Comparison of ENCODE assay signal across 8 cellular contexts in the genomic region with DNA sequence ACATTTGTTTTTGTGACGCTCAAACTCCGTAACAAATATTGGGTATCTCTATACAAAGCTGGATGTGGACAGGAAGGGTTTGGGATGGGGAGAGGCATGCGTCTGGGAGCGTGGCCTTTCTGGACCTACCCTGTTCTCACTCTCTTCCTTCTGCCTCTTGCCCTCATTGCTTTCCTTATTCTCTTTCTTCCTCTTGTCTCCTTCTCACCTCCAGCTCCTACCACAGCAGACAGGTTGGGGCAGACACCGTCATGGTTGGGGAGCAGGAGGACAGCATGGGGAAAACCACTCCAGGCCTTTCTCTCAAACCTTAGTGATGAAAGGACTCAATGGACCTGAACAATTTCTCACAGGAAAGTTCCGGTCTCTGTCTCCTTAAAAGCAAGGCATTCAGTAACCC.
DNase-seq lines count a peak whose midpoint lies in the region; ATAC-seq and TF ChIP-seq lines count a peak whose summit lies in the region.

No MANE protein-coding gene starts in this region.

- H3K36me3 ChIP-seq in colonic mucosa (no peaks in the 10 kb centered on the region), mucosa of rectum (ENCODE audit: control insufficient read depth in 2 of 2, insufficient read depth in 2 of 2, low read length in 2 of 2) (no peaks in the 10 kb centered on the region), tibial nerve (no peaks in the 10 kb centered on the region)

- H3K9me3 ChIP-seq in colonic mucosa (no peaks in the 10 kb centered on the region), mucosa of rectum (ENCODE audit: control insufficient read depth in 2 of 2, low read length in 2 of 2) (no peaks in the 10 kb centered on the region), tibial nerve (no peaks in the 10 kb centered on the region)

- no peak for DNase-seq in activated T-cell treated with anti-CD3 and anti-CD28 coated beads, Interleukin-2, amount 50 U/mL, for 4 hours
- no peak for DNase-seq in activated T-cell treated with anti-CD3 and anti-CD28 coated beads, Interleukin-2, amount 50 U/mL, for 1 hour
- DNase-seq in colonic mucosa (no peak), tibial nerve (ENCODE audit: low spot score in 2 of 2) (no peak), midbrain (lab: John Stamatoyannopoulos, UW) (no peak), DMS53 treated with DMSO at 0.1 percent for 48 hours (lab: John Stamatoyannopoulos, UW; ENCODE audit: unreplicated experiment) (no peak)

- ATAC-seq in activated T-cell treated with anti-CD3 and anti-CD28 coated beads, Interleukin-2, amount 50 U/mL, for 4 hours = no peak
- no peak for ATAC-seq in GM21447 (IDR thresholded peaks at IDR 0.05; ENCODE audit: unreplicated experiment)

- WGBS in tibial nerve, 2 donors = 77 to 84% methylated on average over 6 of the region's 6 CpGs

- H3K4me3 ChIP-seq in colonic mucosa (no peak overlapping the region), mucosa of rectum (ENCODE audit: low read length in 2 of 2) (no peak overlapping the region), tibial nerve (no peak overlapping the region)

- H3K27me3 ChIP-seq in colonic mucosa (no peaks in the 10 kb centered on the region), mucosa of rectum (ENCODE audit: control insufficient read depth in 2 of 2, insufficient read depth in 2 of 2, low read length in 2 of 2) (no peaks in the 10 kb centered on the region), tibial nerve (no peaks in the 10 kb centered on the region)

- no peaks in the 10 kb centered on the region for H3K9me3 Mint-ChIP-seq in activated T-cell treated with anti-CD3 and anti-CD28 coated beads, Interleukin-2, amount 50 U/mL, for 4 hours

- TF ChIP-seq CTCF in colonic mucosa (IDR thresholded peaks at IDR 0.05) = no peak
- no peak for TF ChIP-seq CTCF in tibial nerve (IDR thresholded peaks at IDR 0.05)

- TF ChIP-seq POLR2A in tibial nerve (IDR thresholded peaks at IDR 0.05) = no peak

- H3K4me1 Mint-ChIP-seq in activated T-cell treated with anti-CD3 and anti-CD28 coated beads, Interleukin-2, amount 50 U/mL, for 4 hours (ENCODE audit: low read depth) = peaks cover 84% of the 10 kb centered on the region

- H3K27ac ChIP-seq in colonic mucosa (peak overlapping the region; percentile 39), mucosa of rectum (ENCODE audit: low read depth in 2 of 2, low read length in 2 of 2) (peak overlapping the region; percentile 16 to 19), tibial nerve (peak overlapping the region in 3 of 4 donors; percentile 52 to 76 (median 60))

- H3K4me1 ChIP-seq in colonic mucosa = peaks cover 5% of the 10 kb centered on the region
- H3K4me1 ChIP-seq in mucosa of rectum (ENCODE audit: control insufficient read depth in 2 of 2, insufficient read depth in 2 of 2, low read length in 2 of 2) = peaks cover 0 to 9% of the 10 kb centered on the region in 2 donors
- H3K4me1 ChIP-seq in tibial nerve = peaks cover 0 to 36% (median 24%) of the 10 kb centered on the region in 4 donors

- no peaks in the 10 kb centered on the region for H3K36me3 Mint-ChIP-seq in activated T-cell treated with anti-CD3 and anti-CD28 coated beads, Interleukin-2, amount 50 U/mL, for 4 hours (ENCODE audit: insufficient read depth)

- intact Hi-C loops in colonic mucosa (cut with DNase I) = no loop called here

- H3K9ac ChIP-seq in colonic mucosa (ENCODE audit: low read depth in 2 of 2, low read length in 2 of 2) (no peak overlapping the region), mucosa of rectum (ENCODE audit: low read depth in 1 of 2, low read length in 2 of 2) (no peak overlapping the region)

- H3K4me3 Mint-ChIP-seq in activated T-cell treated with anti-CD3 and anti-CD28 coated beads, Interleukin-2, amount 50 U/mL, for 4 hours = peak overlapping the region; percentile 53

- no peaks in the 10 kb centered on the region for H3K27me3 Mint-ChIP-seq in activated T-cell treated with anti-CD3 and anti-CD28 coated beads, Interleukin-2, amount 50 U/mL, for 4 hours (ENCODE audit: low read depth)

- TF ChIP-seq EP300 in tibial nerve (IDR thresholded peaks at IDR 0.05) = no peak
